1 cellular context compared by ENCODE assay signal in the genomic region with DNA sequence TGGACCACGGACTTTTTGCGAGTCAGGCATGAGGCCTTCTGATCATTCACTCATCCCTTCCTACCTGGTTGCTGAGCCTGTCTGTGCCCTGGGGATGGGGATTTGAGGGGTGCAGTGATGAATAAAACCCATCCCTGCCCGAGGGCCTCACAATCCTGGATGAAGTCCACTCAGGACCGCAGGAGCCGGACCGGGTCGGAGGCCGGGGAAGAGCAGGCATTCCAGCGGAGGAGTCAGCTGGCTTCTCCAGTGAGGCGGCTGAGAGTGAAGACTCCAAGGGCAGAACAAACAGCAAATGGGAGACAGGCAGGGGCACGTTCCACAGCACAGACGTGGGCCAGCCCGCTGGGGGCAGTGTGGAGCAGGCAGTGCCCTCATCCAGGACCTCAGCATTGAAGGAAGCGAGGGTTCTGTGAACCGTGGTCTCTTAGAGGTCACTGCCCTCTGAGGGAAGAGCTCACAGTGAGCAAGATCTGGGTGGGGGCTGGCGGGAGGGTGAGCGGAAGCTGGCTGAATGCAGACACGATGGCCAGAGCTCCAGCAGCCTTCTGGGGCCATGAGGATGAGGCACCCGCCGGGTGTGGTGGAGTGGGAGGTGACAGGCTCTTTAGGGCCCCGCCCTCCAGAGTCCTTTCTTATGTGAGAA.
A peak's percentile ranks its signal among the peaks of the same experiment; 100 is the strongest.
TF ChIP-seq lines count a peak whose summit lies in the region.

No MANE protein-coding gene starts in this region.

TF ChIP-seq in HepG2, 621 proteins besides CTCF, POLR2A, EP300 and RAD21 (continued from another document):
- TF ChIP-seq, protein P1, sequence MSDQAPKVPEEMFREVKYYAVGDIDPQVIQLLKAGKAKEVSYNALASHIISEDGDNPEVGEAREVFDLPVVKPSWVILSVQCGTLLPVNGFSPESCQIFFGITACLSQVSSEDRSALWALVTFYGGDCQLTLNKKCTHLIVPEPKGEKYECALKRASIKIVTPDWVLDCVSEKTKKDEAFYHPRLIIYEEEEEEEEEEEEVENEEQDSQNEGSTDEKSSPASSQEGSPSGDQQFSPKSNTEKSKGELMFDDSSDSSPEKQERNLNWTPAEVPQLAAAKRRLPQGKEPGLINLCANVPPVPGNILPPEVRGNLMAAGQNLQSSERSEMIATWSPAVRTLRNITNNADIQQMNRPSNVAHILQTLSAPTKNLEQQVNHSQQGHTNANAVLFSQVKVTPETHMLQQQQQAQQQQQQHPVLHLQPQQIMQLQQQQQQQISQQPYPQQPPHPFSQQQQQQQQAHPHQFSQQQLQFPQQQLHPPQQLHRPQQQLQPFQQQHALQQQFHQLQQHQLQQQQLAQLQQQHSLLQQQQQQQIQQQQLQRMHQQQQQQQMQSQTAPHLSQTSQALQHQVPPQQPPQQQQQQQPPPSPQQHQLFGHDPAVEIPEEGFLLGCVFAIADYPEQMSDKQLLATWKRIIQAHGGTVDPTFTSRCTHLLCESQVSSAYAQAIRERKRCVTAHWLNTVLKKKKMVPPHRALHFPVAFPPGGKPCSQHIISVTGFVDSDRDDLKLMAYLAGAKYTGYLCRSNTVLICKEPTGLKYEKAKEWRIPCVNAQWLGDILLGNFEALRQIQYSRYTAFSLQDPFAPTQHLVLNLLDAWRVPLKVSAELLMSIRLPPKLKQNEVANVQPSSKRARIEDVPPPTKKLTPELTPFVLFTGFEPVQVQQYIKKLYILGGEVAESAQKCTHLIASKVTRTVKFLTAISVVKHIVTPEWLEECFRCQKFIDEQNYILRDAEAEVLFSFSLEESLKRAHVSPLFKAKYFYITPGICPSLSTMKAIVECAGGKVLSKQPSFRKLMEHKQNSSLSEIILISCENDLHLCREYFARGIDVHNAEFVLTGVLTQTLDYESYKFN (CRISPR knock-in tag; conservative IDR thresholded peaks at IDR 0.05): peak; percentile 33; the same call in 1 of the 2 replicates
- TF ChIP-seq NFE2L1 (CRISPR knock-in tag; IDR thresholded peaks at IDR 0.05; ENCODE audit: borderline replicate concordance): no peak
- TF ChIP-seq NPAS2 (CRISPR knock-in tag; IDR thresholded peaks at IDR 0.05; ENCODE audit: borderline replicate concordance): no peak
- TF ChIP-seq, protein P2, sequence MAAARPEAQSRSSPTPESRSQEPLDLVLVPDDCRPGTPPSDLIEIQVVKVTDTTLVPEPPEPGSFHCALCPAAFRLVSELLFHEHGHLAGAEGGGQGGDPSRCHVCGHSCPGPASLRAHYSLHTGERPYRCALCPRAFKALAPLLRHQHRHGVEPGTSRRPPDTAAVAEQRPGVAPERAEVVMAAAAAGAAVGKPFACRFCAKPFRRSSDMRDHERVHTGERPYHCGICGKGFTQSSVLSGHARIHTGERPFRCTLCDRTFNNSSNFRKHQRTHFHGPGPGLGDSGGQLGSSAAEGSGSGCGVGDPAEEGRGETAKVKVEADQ (CRISPR knock-in tag; IDR thresholded peaks at IDR 0.05; ENCODE audit: borderline replicate concordance): peak; percentile 60; the same call in 1 of the 2 replicates
- TF ChIP-seq, protein P3, sequence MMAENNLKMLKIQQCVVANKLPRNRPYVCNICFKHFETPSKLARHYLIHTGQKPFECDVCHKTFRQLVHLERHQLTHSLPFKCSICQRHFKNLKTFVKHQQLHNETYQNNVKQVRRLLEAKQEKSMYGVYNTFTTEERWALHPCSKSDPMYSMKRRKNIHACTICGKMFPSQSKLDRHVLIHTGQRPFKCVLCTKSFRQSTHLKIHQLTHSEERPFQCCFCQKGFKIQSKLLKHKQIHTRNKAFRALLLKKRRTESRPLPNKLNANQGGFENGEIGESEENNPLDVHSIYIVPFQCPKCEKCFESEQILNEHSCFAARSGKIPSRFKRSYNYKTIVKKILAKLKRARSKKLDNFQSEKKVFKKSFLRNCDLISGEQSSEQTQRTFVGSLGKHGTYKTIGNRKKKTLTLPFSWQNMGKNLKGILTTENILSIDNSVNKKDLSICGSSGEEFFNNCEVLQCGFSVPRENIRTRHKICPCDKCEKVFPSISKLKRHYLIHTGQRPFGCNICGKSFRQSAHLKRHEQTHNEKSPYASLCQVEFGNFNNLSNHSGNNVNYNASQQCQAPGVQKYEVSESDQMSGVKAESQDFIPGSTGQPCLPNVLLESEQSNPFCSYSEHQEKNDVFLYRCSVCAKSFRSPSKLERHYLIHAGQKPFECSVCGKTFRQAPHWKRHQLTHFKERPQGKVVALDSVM (CRISPR knock-in tag; IDR thresholded peaks at IDR 0.05): 0 out of 2 replicates have a peak, but pooled peaks have one; percentile 14
- no peak for TF ChIP-seq PHF5A (CRISPR knock-in tag; IDR thresholded peaks at IDR 0.05; ENCODE audit: low read depth, unreplicated experiment)
- TF ChIP-seq ZFP36L1 (CRISPR knock-in tag; IDR thresholded peaks at IDR 0.05): no peak
- TF ChIP-seq FLYWCH1 (CRISPR knock-in tag; IDR thresholded peaks at IDR 0.05): no peak
- peak; percentile 60; the same call in 1 of the 2 replicates for TF ChIP-seq ZFX (CRISPR knock-in tag; IDR thresholded peaks at IDR 0.05; ENCODE audit: low read depth)
